9 cellular contexts compared by ENCODE assay signal in the genomic region with DNA sequence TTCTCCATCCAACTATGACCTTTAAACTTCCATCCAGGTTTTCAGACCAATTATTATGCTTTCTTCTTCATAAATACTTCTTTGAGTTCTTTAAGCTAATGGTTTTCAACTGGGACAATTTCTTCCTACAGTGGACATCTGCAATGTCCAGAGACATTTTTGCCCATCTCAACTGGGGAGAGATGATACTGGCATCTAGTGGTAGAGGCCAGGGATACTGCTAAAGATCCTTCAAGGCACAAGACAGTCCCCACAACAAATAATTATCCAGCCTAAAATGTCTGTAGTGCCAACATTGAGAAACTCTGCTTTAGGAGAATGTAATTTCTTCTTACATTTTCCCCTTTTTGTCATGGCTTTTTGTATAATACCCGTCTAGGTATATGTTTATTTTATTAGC. TPM values are rescaled to one million over a fixed set of nuclear protein-coding genes. Genes with fewer than 3 reads are reported as not detected.
DNase-seq lines count a peak whose midpoint lies in the region; ATAC-seq and TF ChIP-seq lines count a peak whose summit lies in the region.
"Had no signal": no experiment of that assay in that cellular context is flagged by ENCODE, and none has a peak within 500 bp of the region (broad histone marks: within the 10 kb centered on the region; RNA-seq: fewer than 3 reads in every experiment).

No MANE protein-coding gene starts in this region.

- H2AFZ ChIP-seq in osteoblast (ENCODE audit: low read length): no peak overlapping the region

- no peak overlapping the region for H3K27ac ChIP-seq in osteoblast (ENCODE audit: low read depth, low read length)

- no peak overlapping the region for H3K4me2 ChIP-seq in osteoblast (ENCODE audit: insufficient read depth, low read length)

- H3K27me3 ChIP-seq in osteoblast (ENCODE audit: insufficient read depth, low read length): no peaks in the 10 kb centered on the region

- DNase-seq in DMS53 treated with DMSO at 0.1 percent for 48 hours (lab: John Stamatoyannopoulos, UW; ENCODE audit: unreplicated experiment): peak; percentile 35
- DNase-seq in M059J (ENCODE audit: low read depth): peak; percentile 63
- no peak for DNase-seq in epithelial cell of esophagus (ENCODE audit: low read depth)
- DNase-seq in osteoblast (ENCODE audit: insufficient read length, low spot score, missing footprints): peak; percentile 78
- no peak for DNase-seq in stimulated activated CD4-positive, alpha-beta T cell treated with anti-CD3 and anti-CD28 coated beads, Interleukin-4, amount 100 ng/mL, for 4 hours
- DNase-seq in NCI-H1092 treated with DMSO at 0.1 percent for 48 hours (lab: John Stamatoyannopoulos, UW): no peak
- DNase-seq: islet precursor cell had no signal

- no peaks in the 10 kb centered on the region for H3K4me1 ChIP-seq in osteoblast (ENCODE audit: insufficient read depth, low read length)

- no peaks in the 10 kb centered on the region for H4K20me1 ChIP-seq in osteoblast (ENCODE audit: insufficient read depth, low read length)

- H3K4me3 ChIP-seq in epithelial cell of esophagus (ENCODE audit: low read length) (no peak overlapping the region), osteoblast (ENCODE audit: insufficient read depth, low read length) (no peak overlapping the region)

- no peaks in the 10 kb centered on the region for H3K9me3 ChIP-seq in osteoblast (ENCODE audit: low read depth, low read length)

- peak; percentile 58 for TF ChIP-seq CTCF in epithelial cell of esophagus (IDR thresholded peaks at IDR 0.05; ENCODE audit: insufficient read depth, low read depth, low read length, missing control alignments)
- peak; percentile 49 for TF ChIP-seq CTCF in osteoblast (IDR thresholded peaks at IDR 0.05; ENCODE audit: extremely low read depth, low read depth, low read length)

- no peaks in the 10 kb centered on the region for H3K36me3 ChIP-seq in osteoblast (ENCODE audit: insufficient read depth, low read length)

- no peak for ATAC-seq in GM21381 (IDR thresholded peaks at IDR 0.05; ENCODE audit: unreplicated experiment)
- ATAC-seq in HG03521 (IDR thresholded peaks at IDR 0.05; ENCODE audit: unreplicated experiment): no peak

- H3K79me2 ChIP-seq in osteoblast (ENCODE audit: insufficient read depth, low read length): no peaks in the 10 kb centered on the region

RNA-seq across cellular contexts. Expression of a gene that starts 10.6 kb away (rescaled TPM):
- 9.1 and 9.5 TPM in 2 replicates for total RNA-seq in M059J (2014; rRNA removed; shearing (Covaris generic))
- under 0.01 and 0.59 TPM in 2 replicates for total RNA-seq in osteoblast

Comparison
In these comparisons a context has a peak if more than half of its experiments do, and no peak if none do; other contexts are left out.
1. DNase-seq: peak in DMS53 treated with DMSO at 0.1 percent for 48 hours (single experiment), M059J (single experiment) and osteoblast (single experiment); none in epithelial cell of esophagus (single experiment), stimulated activated CD4-positive, alpha-beta T cell treated with anti-CD3 and anti-CD28 coated beads, Interleukin-4, amount 100 ng/mL, for 4 hours (0 of 2) and NCI-H1092 treated with DMSO at 0.1 percent for 48 hours (single experiment).